8 cellular contexts compared by ENCODE assay signal in genomic region chr1:153977250-153978240, GRCh38. TPM values are rescaled to one million over a fixed set of nuclear protein-coding genes. Genes with fewer than 3 reads are reported as not detected.
A peak's percentile ranks its signal among the peaks of the same experiment; 100 is the strongest.
DNase-seq lines count a peak whose midpoint lies in the region; ATAC-seq, FAIRE-seq and TF ChIP-seq lines count a peak whose summit lies in the region.

TSS of gene JTB (minus strand) at chr1:153977674. CDS start at chr1:153977252, 422 bp downstream.

- peaks cover 13 to 17% of the 10 kb centered on the region in 2 experiments; a peak in 4 of 5 replicates for H3K4me1 ChIP-seq in K562 (replicated peaks in 1 of 2; ENCODE audit: control insufficient read depth in 2 of 2, insufficient read depth in 2 of 2, low read length in 2 of 2)
- no peaks in the 10 kb centered on the region for H3K4me1 ChIP-seq in iPS DF 6.9 (ENCODE audit: control insufficient read depth, insufficient read depth, low read length)
- peaks cover 0 to 28% (median 23%) of the 10 kb centered on the region in 4 donors for H3K4me1 ChIP-seq in sigmoid colon

- FAIRE-seq in K562 (lab: Jason Lieb, UNC) = peak; percentile 70

- H3K9ac ChIP-seq in K562 (ENCODE audit: insufficient read depth in 1 of 2, low read depth in 2 of 2, low read length in 2 of 2) = peak within 1 kb of the TSS; percentile 98 to 100

- H3K27ac ChIP-seq in K562 (ENCODE audit: extremely low read depth, low read depth, low read length) (peak within 1 kb of the TSS; percentile 91), iPS DF 6.9 (ENCODE audit: low read length) (no peak within 1 kb of the TSS), sigmoid colon (peak within 1 kb of the TSS; percentile 92 to 96 (median 92))

- TSS peak; percentile 91 for BruUV-seq in K562 (replicated peaks; lab: Mats Ljungman, UMichigan)

- POLR2A ChIA-PET in K562 (lab: Yijun Ruan, JAX) = interaction anchor here (0.6 to 7.1 kb wide), 22 partner anchors 9 to 375 kb away, joined by 3 to 104 read pairs (median 4); partner anchors contain the start of genes CREB3L4, CRTC2, DENND4B and RAB13

- TF ChIP-seq POLR2A in K562 (conservative IDR thresholded peaks at IDR 0.05) (peak; percentile 83), sigmoid colon (IDR thresholded peaks at IDR 0.05) (peak; percentile 77 to 85)

- no peaks in the 10 kb centered on the region for H3K9me1 ChIP-seq in K562 (ENCODE audit: control insufficient read depth, insufficient read depth, low read length)

- TF ChIP-seq RAD21 in K562 (CRISPR knock-in tag; conservative IDR thresholded peaks at IDR 0.05 in 1 of 2, IDR thresholded peaks at IDR 0.05 in 1 of 2) = 0 out of 4 replicates have a peak, but pooled peaks of 1 of the 2 experiments have one; percentile 2

- H3K27me3 ChIP-seq in K562 (ENCODE audit: control insufficient read depth in 2 of 2, insufficient read depth in 2 of 2, low read length in 2 of 2) = no peaks in the 10 kb centered on the region
- no peaks in the 10 kb centered on the region for H3K27me3 ChIP-seq in iPS DF 6.9 (ENCODE audit: control insufficient read depth, insufficient read depth, low read length)
- no peaks in the 10 kb centered on the region for H3K27me3 ChIP-seq in sigmoid colon

- H2AFZ ChIP-seq in K562 (ENCODE audit: low read depth, low read length) = peak within 1 kb of the TSS; percentile 89

- no peaks in the 10 kb centered on the region for H3K9me3 ChIP-seq in K562 (replicated peaks; ENCODE audit: control insufficient read depth, insufficient read depth, low read depth, low read length)
- no peaks in the 10 kb centered on the region for H3K9me3 ChIP-seq in iPS DF 6.9 (ENCODE audit: control insufficient read depth, insufficient read depth, low read length)
- no peaks in the 10 kb centered on the region for H3K9me3 ChIP-seq in sigmoid colon

- H3K79me2 ChIP-seq in K562 (ENCODE audit: control insufficient read depth, insufficient read depth, low read length) = peaks cover 42% of the 10 kb centered on the region

- CTCF ChIA-PET in K562 (lab: Yijun Ruan, JAX; ENCODE audit: low intra/inter-chr PET ratio) = no interaction called here

- TF ChIP-seq CTCF in GM13976 (IDR thresholded peaks at IDR 0.05; ENCODE audit: borderline replicate concordance, control extremely low read depth, extremely low read depth, insufficient read depth, missing control alignments) (no peak), K562 (IDR thresholded peaks at IDR 0.05 in 2 of 3, conservative IDR thresholded peaks at IDR 0.05 in 1 of 3; ENCODE audit: insufficient read depth in 2 of 3, low read depth in 1 of 3, low read length in 3 of 3) (0 out of 6 replicates have a peak, but pooled peaks of 1 of the 3 experiments have one; percentile 4), sigmoid colon (IDR thresholded peaks at IDR 0.05) (no peak)

- DNase-seq in GM13976 (ENCODE audit: low spot score) (peak; percentile 93), NCI-H2107 treated with DMSO at 0.1 percent for 48 hours (lab: John Stamatoyannopoulos, UW; ENCODE audit: unreplicated experiment) (peak; percentile 83), UCSD-AML1 (lab: John Stamatoyannopoulos, UW; ENCODE audit: unreplicated experiment) (peak; percentile 84), K562 (ENCODE audit: extremely low read depth in 1 of 4, low spot score in 3 of 4) (peak; percentile 83 to 93 (median 84)), iPS DF 6.9 (ENCODE audit: low read depth, low spot score) (no peak), sigmoid colon (peak; percentile 93), OCI-M2 (lab: John Stamatoyannopoulos, UW; ENCODE audit: unreplicated experiment) (no peak)

- peaks cover 45% of the 10 kb centered on the region for H3K36me3 ChIP-seq in K562 (ENCODE audit: control insufficient read depth, insufficient read depth, low read length)
- peaks cover 17% of the 10 kb centered on the region; the same call in 1 of the 2 replicates for H3K36me3 ChIP-seq in iPS DF 6.9 (ENCODE audit: control insufficient read depth, insufficient read depth, low read length)
- peaks cover 0 to 57% (median 23%) of the 10 kb centered on the region in 4 donors for H3K36me3 ChIP-seq in sigmoid colon

- under 1% methylated on average over 62 of the region's 75 CpGs for WGBS in K562 (ENCODE audit: insufficient coverage, low coverage, missing lambda C conversion rate)
- WGBS in iPS DF 6.9 (ENCODE audit: insufficient coverage, insufficient read length) = no CpG with 5 or more reads among the region's 75 CpGs
- WGBS in sigmoid colon, 2 donors = 0% methylated on average over 75 of the region's 75 CpGs

- in situ Hi-C loops in GM13976 (cut with MboI; ENCODE audit: low sequenced_read_pairs, unreplicated experiment) (no loop called here), K562 (cut with MboI) (no loop called here)

- intact Hi-C loops in K562 (cut with micrococcal nuclease) = loop anchor here (2.0 kb wide), 1 partner anchor 55 kb away; the partner anchor contains the start of gene GATAD2B
- intact Hi-C loops in sigmoid colon (cut with DNase I) = no loop called here

- ATAC-seq in HG02981 (IDR thresholded peaks at IDR 0.05; ENCODE audit: unreplicated experiment) (peak; percentile 79), K562 (peak; percentile 90)

- TF ChIP-seq EP300 in K562 (IDR thresholded peaks at IDR 0.05; ENCODE audit: low read length) (peak; percentile 22; the same call in 1 of the 2 replicates), sigmoid colon (IDR thresholded peaks at IDR 0.05) (no peak)

- peak within 1 kb of the TSS; percentile 99 for H3K4me2 ChIP-seq in K562 (ENCODE audit: insufficient read depth, low read length)

- no peaks in the 10 kb centered on the region for H4K20me1 ChIP-seq in K562 (replicated peaks; ENCODE audit: control insufficient read depth, insufficient read depth, low read length)

- H3K4me3 ChIP-seq in K562 (peak within 1 kb of the TSS; percentile 84), iPS DF 6.9 (ENCODE audit: low read length) (peak within 1 kb of the TSS; percentile 98), sigmoid colon (peak within 1 kb of the TSS; percentile 76 to 99 (median 91))

TF ChIP-seq in K562, 482 proteins besides CTCF, POLR2A, EP300 and RAD21 (continues in another document):
- TF ChIP-seq KAT8 (IDR thresholded peaks at IDR 0.05; ENCODE audit: low read depth) (no peak), SNRNP70 (optimal IDR thresholded peaks at IDR 0.05; ENCODE audit: low read depth, low read length) (no peak), ZNF764 (CRISPR knock-in tag; IDR thresholded peaks at IDR 0.05; ENCODE audit: low read depth) (no peak), BRD4 (IDR thresholded peaks at IDR 0.05) (no peak), CBX1 (IDR thresholded peaks at IDR 0.05; ENCODE audit: low read depth) (peak; percentile 63; the same call in 1 of the 2 replicates), HNRNPK (IDR thresholded peaks at IDR 0.05; ENCODE audit: low read depth, low read length, poor library complexity, severe bottlenecking) (no peak), CHAMP1 (IDR thresholded peaks at IDR 0.05) (0 out of 2 replicates have a peak, but pooled peaks have one; percentile 27)
- TF ChIP-seq, protein P1, sequence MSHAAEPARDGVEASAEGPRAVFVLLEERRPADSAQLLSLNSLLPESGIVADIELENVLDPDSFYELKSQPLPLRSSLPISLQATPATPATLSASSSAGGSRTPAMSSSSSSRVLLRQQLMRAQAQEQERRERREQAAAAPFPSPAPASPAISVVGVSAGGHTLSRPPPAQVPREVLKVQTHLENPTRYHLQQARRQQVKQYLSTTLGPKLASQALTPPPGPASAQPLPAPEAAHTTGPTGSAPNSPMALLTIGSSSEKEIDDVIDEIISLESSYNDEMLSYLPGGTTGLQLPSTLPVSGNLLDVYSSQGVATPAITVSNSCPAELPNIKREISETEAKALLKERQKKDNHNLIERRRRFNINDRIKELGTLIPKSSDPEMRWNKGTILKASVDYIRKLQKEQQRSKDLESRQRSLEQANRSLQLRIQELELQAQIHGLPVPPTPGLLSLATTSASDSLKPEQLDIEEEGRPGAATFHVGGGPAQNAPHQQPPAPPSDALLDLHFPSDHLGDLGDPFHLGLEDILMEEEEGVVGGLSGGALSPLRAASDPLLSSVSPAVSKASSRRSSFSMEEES (CRISPR knock-in tag; IDR thresholded peaks at IDR 0.05) = no peak

RNA-seq across cellular contexts. Expression of gene JTB, which starts in this region (rescaled TPM):
- 85.7 and 116 TPM in 2 replicates for total RNA-seq in K562 (2011; cell fraction: chromatin; rRNA removed; ENCODE audit: low replicate concordance)
- 157 and 164 TPM in 2 replicates for total RNA-seq in K562 (2011; cell fraction: nucleolus; rRNA removed)
- 138 and 163 TPM in 2 replicates for total RNA-seq in K562 (2011; cell fraction: nucleoplasm; rRNA removed)
- total RNA-seq in K562 (2014; rRNA removed) (284 and 308 TPM in 2 replicates), K562 (2014; rRNA removed; fragmentation: Illumina TruSeq; extraction: Trizol) (151 and 152 TPM in 2 replicates), K562 (2015; rRNA removed; fragmentation: Illumina TruSeq; extraction: Trizol) (125 and 131 TPM in 2 replicates), K562 (2021) (210 and 231 TPM in 2 replicates), sigmoid colon (100 to 1,000 TPM; 171 to 293 (median 219) TPM)
- polyA plus RNA-seq in K562 (2011; rRNA removed) (214 and 229 TPM in 2 replicates), K562 (2014; fragmentation: Illumina TruSeq; extraction: Trizol) (108 and 134 TPM in 2 replicates), K562 (2014; fragmentation: Nextera tagmentation; extraction: Ambion mirVana) (10 to 100 TPM; 24.7 to 36.7 TPM), K562 (2014; rRNA removed) (263 and 286 TPM in 2 replicates), sigmoid colon (100 to 1,000 TPM; 220 to 324 (median 286) TPM)
- polyA plus RNA-seq in K562 (2011; cell fraction: cytosol; rRNA removed) = 262 and 324 TPM in 2 replicates
- 188 and 255 TPM in 2 replicates for polyA plus RNA-seq in K562 (2011; cell fraction: nucleus; rRNA removed)
- 144 and 178 TPM in 2 replicates for polyA plus RNA-seq in K562 (2012)
- polyA minus RNA-seq in K562 (2011; rRNA and poly(A)+ RNA removed) = 63.0 and 69.5 TPM in 2 replicates
- 53.1 and 69.1 TPM in 2 replicates for polyA minus RNA-seq in K562 (2011; cell fraction: cytosol; rRNA and poly(A)+ RNA removed)
- polyA minus RNA-seq in K562 (2011; cell fraction: nucleus; rRNA and poly(A)+ RNA removed) = 32.9 and 38.3 TPM in 2 replicates

Comparison
In these comparisons a context has a peak if more than half of its experiments do, and no peak if none do; other contexts are left out.
1. DNase-seq: peak in GM13976 (single experiment), NCI-H2107 treated with DMSO at 0.1 percent for 48 hours (single experiment), UCSD-AML1 (single experiment), K562 (4 of 4) and sigmoid colon (single experiment); none in iPS DF 6.9 (single experiment) and OCI-M2 (single experiment).
2. Peak in every context shown above with its lines, with median percentiles within 50 percentile points of each other: H3K4me3 ChIP-seq.